In genomic region chr17:51354908-51355307, GRCh38 we compare ENCODE assay signal across 1 cellular context.
TF ChIP-seq lines count a peak whose summit lies in the region.

No MANE protein-coding gene starts in this region.

TF ChIP-seq in SK-N-SH, 30 proteins besides CTCF, POLR2A, EP300 and RAD21 (continued from another document):
- no peak for TF ChIP-seq IRF3 (IDR thresholded peaks at IDR 0.05; ENCODE audit: low read depth, low read length)
- peak; percentile 51 for TF ChIP-seq CHD2 (IDR thresholded peaks at IDR 0.05; ENCODE audit: low read length, partially characterized antibody)
- TF ChIP-seq EZH2phosphoT487 (IDR thresholded peaks at IDR 0.05; ENCODE audit: borderline replicate concordance, low read depth) = no peak
- peak; percentile 40; the same call in 1 of the 2 replicates for TF ChIP-seq GATA2 (CRISPR knock-in tag; IDR thresholded peaks at IDR 0.05)
- TF ChIP-seq RCOR1 (IDR thresholded peaks at IDR 0.05; ENCODE audit: low read length) = 0 out of 2 replicates have a peak, but pooled peaks have one; percentile 27
- TF ChIP-seq FOSL2 (IDR thresholded peaks at IDR 0.05; ENCODE audit: borderline replicate concordance, low read depth) = no peak
- TF ChIP-seq TEAD4 (IDR thresholded peaks at IDR 0.05; ENCODE audit: borderline replicate concordance, insufficient read depth) = no peak
- TF ChIP-seq JUND (IDR thresholded peaks at IDR 0.05) = no peak
- TF ChIP-seq PBX3 (IDR thresholded peaks at IDR 0.05) = no peak
- no peak for TF ChIP-seq NFIC (IDR thresholded peaks at IDR 0.05; ENCODE audit: borderline replicate concordance)
- TF ChIP-seq SMC3 (IDR thresholded peaks at IDR 0.05; ENCODE audit: low read depth, low read length) = no peak
- no peak for TF ChIP-seq SIN3A (IDR thresholded peaks at IDR 0.05; ENCODE audit: borderline replicate concordance, low read depth, low read length)
- TF ChIP-seq POLR2AphosphoS5 (IDR thresholded peaks at IDR 0.05; ENCODE audit: low read depth, low read length) = no peak
- TF ChIP-seq FOXJ3 (CRISPR knock-in tag; IDR thresholded peaks at IDR 0.05) = peak; percentile 50; the same call in 1 of the 2 replicates
- TF ChIP-seq FOXM1 (IDR thresholded peaks at IDR 0.05; ENCODE audit: low read depth) = no peak
- TF ChIP-seq YY1 (IDR thresholded peaks at IDR 0.05; ENCODE audit: low read depth) = no peak
- no peak for TF ChIP-seq RFX5 (IDR thresholded peaks at IDR 0.05; ENCODE audit: low read length)
